Comparison of ENCODE assay signal across 13 cellular contexts in genomic region chr9:3868012-3868411, GRCh38.
A peak's percentile ranks its signal among the peaks of the same experiment; 100 is the strongest.
DNase-seq lines count a peak whose midpoint lies in the region; ATAC-seq and TF ChIP-seq lines count a peak whose summit lies in the region.
"Had no signal": no experiment of that assay in that cellular context is flagged by ENCODE, and none has a peak within 500 bp of the region (broad histone marks: within the 10 kb centered on the region; RNA-seq: fewer than 3 reads in every experiment).

No MANE protein-coding gene starts in this region.

- H3K4me1 Mint-ChIP-seq in progenitor cell of endocrine pancreas (ENCODE audit: low read depth), result peaks cover 9% of the 10 kb centered on the region
- H3K4me1 Mint-ChIP-seq: T-cell had no signal

- H3K36me3 Mint-ChIP-seq in progenitor cell of endocrine pancreas (ENCODE audit: insufficient read depth), result peaks cover 26% of the 10 kb centered on the region
- H3K36me3 Mint-ChIP-seq: T-cell had no signal

- TF ChIP-seq CTCF in foreskin keratinocyte (conservative IDR thresholded peaks at IDR 0.05) (no peak), progenitor cell of endocrine pancreas (IDR thresholded peaks at IDR 0.05; ENCODE audit: unreplicated experiment) (no peak)

- ATAC-seq in GM21367 (IDR thresholded peaks at IDR 0.05; ENCODE audit: unreplicated experiment) (peak; percentile 94), HG03066 (IDR thresholded peaks at IDR 0.05; ENCODE audit: low read depth, unreplicated experiment) (peak; percentile 84), foreskin keratinocyte (peak; percentile 42)
- ATAC-seq: activated CD8-positive, alpha-beta T cell treated with anti-CD3 and anti-CD28 coated beads, Interleukin-2, amount 10 ng/mL, durations not matched to agents 7 days and 5 days; T-cell had no signal

- H3K4me1 ChIP-seq in foreskin keratinocyte, result peaks cover 5% of the 10 kb centered on the region

- no peak overlapping the region for H3K27ac ChIP-seq in foreskin keratinocyte

- no peaks in the 10 kb centered on the region for H3K27me3 Mint-ChIP-seq in progenitor cell of endocrine pancreas

- no peak overlapping the region for H3K4me3 Mint-ChIP-seq in progenitor cell of endocrine pancreas (ENCODE audit: low read depth)
- H3K4me3 Mint-ChIP-seq: activated CD8-positive, alpha-beta T cell treated with anti-CD3 and anti-CD28 coated beads, Interleukin-2, amount 10 ng/mL, durations not matched to agents 7 days and 5 days; T-cell had no signal

- H3K27ac Mint-ChIP-seq in progenitor cell of endocrine pancreas, result no peak overlapping the region
- H3K27ac Mint-ChIP-seq: activated CD8-positive, alpha-beta T cell treated with anti-CD3 and anti-CD28 coated beads, Interleukin-2, amount 10 ng/mL, durations not matched to agents 7 days and 5 days; T-cell had no signal

- H3K27me3 ChIP-seq in foreskin keratinocyte, result no peaks in the 10 kb centered on the region

- H3K9me3 Mint-ChIP-seq in progenitor cell of endocrine pancreas (ENCODE audit: low read depth), result peaks cover 8% of the 10 kb centered on the region

- peak; percentile 15 for DNase-seq in activated CD4-positive, alpha-beta T cell treated with anti-CD3 and anti-CD28 coated beads for 48 hours
- DNase-seq in activated CD4-positive, alpha-beta T cell treated with anti-CD3 and anti-CD28 coated beads for 1 hour, result no peak
- DNase-seq in foreskin keratinocyte (no peak), AG20443 (ENCODE audit: low spot score) (no peak), DMS 273 treated with DMSO at 0.1 percent for 48 hours (lab: John Stamatoyannopoulos, UW) (no peak), progenitor cell of endocrine pancreas (ENCODE audit: low spot score, unreplicated experiment) (no peak)
- DNase-seq: activated CD8-positive, alpha-beta T cell treated with anti-CD3 and anti-CD28 coated beads, Interleukin-2, amount 10 ng/mL, durations not matched to agents 7 days and 5 days; amygdala; NCI-H187; stimulated activated CD4-positive, alpha-beta T cell treated with anti-CD3 and anti-CD28 coated beads, Interleukin-2, amount 100 ng/mL, for 48 hours; T-cell had no signal

Comparison
In these comparisons a context has a peak if more than half of its experiments do, and no peak if none do; other contexts are left out.
1. ATAC-seq: peak in every context shown above with its lines; median percentile 94 in GM21367; 84 in HG03066; 42 in foreskin keratinocyte.